In the genomic region with DNA sequence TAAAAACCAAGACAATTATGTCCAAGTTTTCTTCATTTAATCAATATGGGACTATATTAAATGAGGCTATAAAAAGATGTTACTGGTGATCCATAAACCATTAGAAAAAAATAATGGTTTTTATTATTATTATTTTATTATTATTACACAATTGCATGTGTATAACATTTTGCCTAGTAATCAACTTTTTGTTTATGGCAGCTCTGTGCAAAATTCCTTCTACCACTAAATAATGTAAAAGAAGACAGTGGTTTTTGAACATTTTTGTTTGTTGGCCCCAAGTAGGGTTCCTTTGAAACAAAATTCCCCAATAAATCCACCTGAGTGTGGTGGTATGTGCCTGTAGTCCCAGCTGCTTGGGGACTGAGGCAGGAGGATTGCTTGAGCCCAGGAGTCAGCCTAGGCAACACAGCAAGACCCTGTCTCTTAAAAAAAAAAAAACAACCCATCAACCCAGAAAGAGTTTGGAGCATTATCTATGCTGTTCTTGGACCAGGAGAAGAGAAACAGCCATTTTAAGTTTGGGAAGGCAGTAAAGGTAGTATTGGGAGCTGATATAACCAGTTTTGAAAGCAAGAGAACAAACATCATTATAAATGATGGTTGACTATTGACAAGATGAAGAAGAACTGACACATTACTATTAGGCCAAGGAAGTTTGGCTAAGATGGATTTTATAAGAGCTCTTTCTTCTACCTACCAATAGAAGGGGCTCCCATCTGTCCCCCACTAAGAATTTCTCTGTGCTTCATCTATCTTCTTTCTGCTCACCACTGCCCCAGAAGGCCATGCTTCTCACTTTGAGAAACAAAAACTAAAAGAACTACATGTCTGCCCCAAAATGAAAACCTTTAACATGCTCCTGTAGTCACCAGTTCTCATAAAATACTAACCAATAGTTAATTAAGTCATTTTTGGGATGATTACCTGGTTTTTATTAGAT, we compare ENCODE assay signal across 8 cellular contexts. TPM values are rescaled to one million over a fixed set of nuclear protein-coding genes. Genes with fewer than 3 reads are reported as not detected.
A peak's percentile ranks its signal among the peaks of the same experiment; 100 is the strongest.
DNase-seq lines count a peak whose midpoint lies in the region; ATAC-seq, FAIRE-seq and TF ChIP-seq lines count a peak whose summit lies in the region.

No MANE protein-coding gene starts in this region.

- peaks cover 0 to 6% of the 10 kb centered on the region in 2 donors for H3K36me3 Mint-ChIP-seq in CD4-positive, alpha-beta memory T cell

- no peaks in the 10 kb centered on the region for H3K27me3 ChIP-seq in CD4-positive, alpha-beta memory T cell (ENCODE audit: insufficient read depth, low read length)
- H3K27me3 ChIP-seq in dorsolateral prefrontal cortex (no peaks in the 10 kb centered on the region), small intestine (ENCODE audit: control insufficient read depth in 2 of 2, insufficient read depth in 2 of 2, low read length in 2 of 2) (no peaks in the 10 kb centered on the region)

- FAIRE-seq in small intestine (lab: Jason Lieb, UNC): no peak

- peak; percentile 41 for ATAC-seq in GM19043 (IDR thresholded peaks at IDR 0.05; ENCODE audit: low read depth, unreplicated experiment)

- peak overlapping the region; percentile 75 to 93 (median 89) for H3K4me3 Mint-ChIP-seq in CD4-positive, alpha-beta memory T cell

- H3K27me3 Mint-ChIP-seq in CD4-positive, alpha-beta memory T cell: no peaks in the 10 kb centered on the region

- intact Hi-C loops in CD4-positive, alpha-beta memory T cell (cut with micrococcal nuclease): loop anchor here (5.0 kb wide), 5 partner anchors 42 to 1343 kb away; a partner anchor contains a TSS
- intact Hi-C loops in dorsolateral prefrontal cortex (cut with DNase I): no loop called here

- H3K4me1 ChIP-seq in CD4-positive, alpha-beta memory T cell (ENCODE audit: insufficient read depth, low read length): peaks cover 56% of the 10 kb centered on the region
- H3K4me1 ChIP-seq in small intestine (ENCODE audit: control insufficient read depth in 2 of 2, insufficient read depth in 1 of 2, low read depth in 1 of 2, low read length in 1 of 2): peaks cover 0 to 8% of the 10 kb centered on the region in 2 donors

- POLR2A ChIA-PET in CD4-positive, alpha-beta memory T cell (lab: Charles Lee; ENCODE audit: partially characterized antibody): interaction anchor here (0.5 to 8.1 kb wide), 6 partner anchors 16 to 1343 kb away, joined by 3 to 100 read pairs (median 3); a partner anchor contains a TSS

- TF ChIP-seq CTCF in dorsolateral prefrontal cortex (IDR thresholded peaks at IDR 0.05 in 54 of 56, conservative IDR thresholded peaks at IDR 0.05 in 2 of 56; ENCODE audit: low read depth in 1 of 56, partially characterized antibody in 56 of 56): no peak

- H3K4me3 ChIP-seq in CD4-positive, alpha-beta memory T cell (ENCODE audit: low read length in 2 of 2): peak overlapping the region; percentile 51 to 65
- H3K4me3 ChIP-seq in dorsolateral prefrontal cortex (peak overlapping the region in 31 of 59 donors; percentile 0 to 48 (median 20)), small intestine (ENCODE audit: low read depth in 1 of 2, low read length in 2 of 2) (no peak overlapping the region)

- peaks cover 26 to 66% (median 40%) of the 10 kb centered on the region in 4 donors for H3K4me1 Mint-ChIP-seq in CD4-positive, alpha-beta memory T cell

- no peaks in the 10 kb centered on the region for H3K36me3 ChIP-seq in CD4-positive, alpha-beta memory T cell (ENCODE audit: insufficient read depth, low read length)
- no peaks in the 10 kb centered on the region for H3K36me3 ChIP-seq in small intestine (ENCODE audit: control insufficient read depth in 2 of 2, insufficient read depth in 2 of 2, low read length in 2 of 2)

- CTCF ChIA-PET in CD4-positive, alpha-beta memory T cell (lab: Charles Lee; ENCODE audit: partially characterized antibody): interaction anchor here (0.9 to 7.0 kb wide), 12 partner anchors 10 to 129 kb away, joined by 3 to 43 read pairs (median 4); no protein-coding TSS in a partner anchor

- H3K9me3 Mint-ChIP-seq in CD4-positive, alpha-beta memory T cell: no peaks in the 10 kb centered on the region

- no peaks in the 10 kb centered on the region for H3K9me3 ChIP-seq in CD4-positive, alpha-beta memory T cell (ENCODE audit: control insufficient read depth in 1 of 2, low read length in 2 of 2)
- H3K9me3 ChIP-seq in small intestine (ENCODE audit: control insufficient read depth, low read depth): no peaks in the 10 kb centered on the region

- peak in 3 of 5 donors; percentile 33 to 36 (median 33) for DNase-seq in CD4-positive, alpha-beta memory T cell
- DNase-seq in NOMO-1 treated with DMSO at 0.1 percent for 48 hours (lab: John Stamatoyannopoulos, UW; ENCODE audit: unreplicated experiment) (peak; percentile 38), dorsolateral prefrontal cortex (no peak), HuH-7 (ENCODE audit: low spot score) (no peak), small intestine (no peak), GDM1 (lab: John Stamatoyannopoulos, UW) (no peak)
- DNase-seq in stimulated activated CD4-positive, alpha-beta T cell treated with anti-CD3 and anti-CD28 coated beads, Interleukin-2, amount 100 ng/mL, for 48 hours: no peak

- H3K27ac Mint-ChIP-seq in CD4-positive, alpha-beta memory T cell: peak overlapping the region; percentile 61 to 92 (median 88)

- peak overlapping the region; percentile 68 for H3K27ac ChIP-seq in CD4-positive, alpha-beta memory T cell (ENCODE audit: low read depth, low read length)
- H3K27ac ChIP-seq in dorsolateral prefrontal cortex: peak overlapping the region in 9 of 59 donors; percentile 2 to 32 (median 7)
- H3K27ac ChIP-seq in small intestine (ENCODE audit: low read depth in 1 of 2, low read length in 1 of 2): peak overlapping the region in 1 of 2 donors; percentile 31

RNA-seq across cellular contexts. Expression of a gene that starts 2.2 kb away (rescaled TPM):
- total RNA-seq in CD4-positive, alpha-beta memory T cell: 10 to 100 TPM; 16.8 to 19.3 TPM
- polyA plus RNA-seq in CD4-positive, alpha-beta memory T cell: 10 to 100 TPM; 46.2 to 53.1 TPM
- 1 to 10 TPM in 78 of 120 experiments, under 1 TPM in 39, not detected in 3; 0.23 to 4.5 (median 1.4) TPM for total RNA-seq in dorsolateral prefrontal cortex
- polyA plus RNA-seq in small intestine: 1 to 10 TPM in 2 of 3 donors, not detected in 1; 1.4 to 2.2 TPM

RNA-seq across cellular contexts. Expression of a gene that starts 32.0 kb away (rescaled TPM):
- 10 to 100 TPM; 37.6 to 38.4 TPM for total RNA-seq in CD4-positive, alpha-beta memory T cell
- 10 to 100 TPM; 18.6 to 23.1 TPM for polyA plus RNA-seq in CD4-positive, alpha-beta memory T cell
- 10 to 100 TPM; 37.8 to 81.9 (median 53.4) TPM for total RNA-seq in dorsolateral prefrontal cortex
- 10 to 100 TPM in 1 of 3 donors, 1 to 10 TPM in 2; 4.5 to 10.8 (median 7.8) TPM for polyA plus RNA-seq in small intestine

Comparison
In these comparisons a context has a peak if more than half of its experiments do, and no peak if none do; other contexts are left out.
1. DNase-seq: peak in CD4-positive, alpha-beta memory T cell (3 of 5) and NOMO-1 treated with DMSO at 0.1 percent for 48 hours (single experiment); none in dorsolateral prefrontal cortex (0 of 10), HuH-7 (single experiment), small intestine (single experiment), GDM1 (single experiment) and stimulated activated CD4-positive, alpha-beta T cell treated with anti-CD3 and anti-CD28 coated beads, Interleukin-2, amount 100 ng/mL, for 48 hours (0 of 2).
2. H3K4me3 ChIP-seq: peak in CD4-positive, alpha-beta memory T cell (2 of 2) and dorsolateral prefrontal cortex (31 of 59); none in small intestine (0 of 2).